In the genomic region with DNA sequence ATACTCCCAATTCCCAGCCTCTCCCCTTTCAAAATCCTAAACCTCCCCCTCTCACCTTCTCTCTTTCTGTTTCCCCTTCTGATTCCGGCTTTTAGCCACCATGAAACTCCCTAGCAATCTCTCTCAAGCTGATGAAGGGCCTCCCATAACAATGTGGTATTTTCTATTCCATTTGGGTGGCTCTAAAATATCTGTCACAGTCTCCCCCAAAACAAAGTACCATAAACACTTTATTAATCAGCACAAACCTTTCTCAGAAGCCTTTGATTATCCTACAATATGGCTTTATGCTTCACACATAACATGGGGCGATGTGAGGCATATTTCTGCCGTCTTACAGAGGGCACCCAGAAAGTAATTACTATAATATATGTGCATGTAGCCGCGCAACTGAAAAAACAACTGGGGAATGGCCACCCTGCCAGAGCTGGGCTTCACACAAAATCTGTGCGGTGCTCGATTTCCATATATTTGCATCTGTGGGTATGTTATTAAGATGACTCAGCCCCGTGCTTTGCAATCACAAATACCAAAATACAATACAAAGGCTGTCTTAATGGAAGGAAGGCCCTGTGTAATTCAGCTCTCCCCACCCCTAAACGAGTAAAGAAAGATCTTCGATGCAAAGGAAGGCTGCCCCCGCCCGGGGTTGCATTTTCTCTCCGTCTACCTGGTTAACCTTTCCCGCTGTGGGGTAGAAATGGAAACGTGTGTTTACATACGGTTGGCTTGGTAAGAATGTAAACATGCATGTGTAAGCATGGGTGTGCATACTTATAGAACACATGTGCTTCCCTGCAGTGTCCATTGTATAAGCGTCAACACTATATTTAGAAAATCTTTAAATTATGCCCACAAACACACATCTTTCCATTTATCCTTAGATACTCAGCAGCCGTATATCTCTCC, we compare ENCODE assay signal across 20 cellular contexts.
DNase-seq lines count a peak whose midpoint lies in the region; ATAC-seq and TF ChIP-seq lines count a peak whose summit lies in the region.
"Had no signal": no experiment of that assay in that cellular context is flagged by ENCODE, and none has a peak within 500 bp of the region (broad histone marks: within the 10 kb centered on the region; RNA-seq: fewer than 3 reads in every experiment).

No MANE protein-coding gene starts in this region.

- DNase-seq in COLO668 (lab: John Stamatoyannopoulos, UW; ENCODE audit: unreplicated experiment) (peak; percentile 56), WTC11 (ENCODE audit: low spot score) (no peak), iPS-NIHi7 (ENCODE audit: extremely low spot score) (peak; percentile 47), amniotic stem cell (lab: John Stamatoyannopoulos, UW) (no peak), endothelial cell (ENCODE audit: low spot score) (no peak)
- no peak for DNase-seq in T-helper 2 cell treated with Interferon-gamma antibody and Interleukin-4, amounts not matched to agents 5 μg/mL and 100 μg/mL, for 36 hours (ENCODE audit: low spot score)
- DNase-seq: activated gamma-delta T cell treated with Interleukin-2 at 50 U/mL for 16 hours; DMS79; gastrocnemius medialis; KG1; left ventricle myocardium superior; NCI-H2171; stimulated activated naive B cell treated with anti-CD40 and anti-IgM and Interleukin-4, amounts not matched to agents 10 μg/mL and 1 μg/mL and 100 μg/mL, for 72 hours had no signal

- H3K27ac Mint-ChIP-seq in WTC11 (peak overlapping the region; percentile 96), endothelial cell (ENCODE audit: unreplicated experiment) (no peak overlapping the region)
- no peak overlapping the region for H3K27ac Mint-ChIP-seq in T-helper 2 cell treated with Interferon-gamma antibody and Interleukin-4, amounts not matched to agents 5 μg/mL and 100 μg/mL, for 36 hours
- H3K27ac Mint-ChIP-seq: CD14-positive monocyte; stimulated activated naive B cell treated with anti-CD40 and anti-IgM and Interleukin-4, amounts not matched to agents 10 μg/mL and 1 μg/mL and 100 μg/mL, for 72 hours had no signal

- H3K27me3 Mint-ChIP-seq in WTC11 (ENCODE audit: low read depth): peaks cover 37% of the 10 kb centered on the region
- peaks cover 21% of the 10 kb centered on the region for H3K27me3 Mint-ChIP-seq in endothelial cell (ENCODE audit: unreplicated experiment)
- H3K27me3 Mint-ChIP-seq in T-helper 2 cell treated with Interferon-gamma antibody and Interleukin-4, amounts not matched to agents 5 μg/mL and 100 μg/mL, for 36 hours (ENCODE audit: low read depth): peaks cover 53% of the 10 kb centered on the region

- CTCF ChIA-PET in HEK293 (lab: Yijun Ruan, JAX) (interaction anchor here (0.6 to 3.4 kb wide), 13 partner anchors 9 to 383 kb away, joined by 3 to 19 read pairs (median 4); no protein-coding TSS in a partner anchor), WTC11 (lab: Charles Lee) (interaction anchor here (0.7 to 5.1 kb wide), 25 partner anchors 7 to 162 kb away, joined by 3 to 54 read pairs (median 4); no protein-coding TSS in a partner anchor)

- H3K9me3 ChIP-seq in HEK293 (ENCODE audit: control insufficient read depth, insufficient read depth, low read depth, low read length): no peaks in the 10 kb centered on the region
- H3K9me3 ChIP-seq: gastrocnemius medialis, pancreas, thyroid gland had no signal

- POLR2A ChIA-PET in HEK293 (lab: Yijun Ruan, JAX): no interaction called here
- POLR2A ChIA-PET in WTC11 (lab: Charles Lee): interaction anchor here (1.1 kb wide), 1 partner anchor 123 kb away, joined by 4 read pairs; no protein-coding TSS in a partner anchor

- no peaks in the 10 kb centered on the region for H3K4me1 ChIP-seq in HEK293 (ENCODE audit: control insufficient read depth, insufficient read depth, low read length)
- H3K4me1 ChIP-seq: pancreas had no signal

- H3K36me3 Mint-ChIP-seq in WTC11 (no peaks in the 10 kb centered on the region), endothelial cell (ENCODE audit: low read depth, unreplicated experiment) (no peaks in the 10 kb centered on the region)
- no peaks in the 10 kb centered on the region for H3K36me3 Mint-ChIP-seq in T-helper 2 cell treated with Interferon-gamma antibody and Interleukin-4, amounts not matched to agents 5 μg/mL and 100 μg/mL, for 36 hours (ENCODE audit: low read depth)
- H3K36me3 Mint-ChIP-seq: CD14-positive monocyte; stimulated activated naive B cell treated with anti-CD40 and anti-IgM and Interleukin-4, amounts not matched to agents 10 μg/mL and 1 μg/mL and 100 μg/mL, for 72 hours had no signal

- no peak for TF ChIP-seq CTCF in HEK293 (tag by site-specific recombination; IDR thresholded peaks at IDR 0.05)
- TF ChIP-seq CTCF in WTC11 (IDR thresholded peaks at IDR 0.05): no peak
- TF ChIP-seq CTCF in endothelial cell (IDR thresholded peaks at IDR 0.05; ENCODE audit: unreplicated experiment): no peak

- H3K9me3 Mint-ChIP-seq in WTC11 (no peaks in the 10 kb centered on the region), endothelial cell (ENCODE audit: unreplicated experiment) (no peaks in the 10 kb centered on the region)
- no peaks in the 10 kb centered on the region for H3K9me3 Mint-ChIP-seq in T-helper 2 cell treated with Interferon-gamma antibody and Interleukin-4, amounts not matched to agents 5 μg/mL and 100 μg/mL, for 36 hours

- no peak overlapping the region for H3K27ac ChIP-seq in HEK293 (ENCODE audit: extremely low read depth, low read depth, low read length)
- H3K27ac ChIP-seq: gastrocnemius medialis, pancreas, thyroid gland had no signal

- peak; percentile 5; the same call in 1 of the 2 replicates for ATAC-seq in WTC11
- ATAC-seq in GM21390 (IDR thresholded peaks at IDR 0.05; ENCODE audit: unreplicated experiment): no peak
- ATAC-seq: sciatic nerve; SK-N-SH treated with all-trans-retinoic acid at 6 μM for 48 hours; stimulated activated naive B cell treated with anti-CD40 and anti-IgM and Interleukin-4, amounts not matched to agents 10 μg/mL and 1 μg/mL and 100 μg/mL, for 72 hours had no signal

- no peaks in the 10 kb centered on the region for H3K36me3 ChIP-seq in HEK293 (ENCODE audit: control insufficient read depth in 2 of 2, insufficient read depth in 1 of 2, low read length in 2 of 2)
- H3K36me3 ChIP-seq: gastrocnemius medialis, pancreas, thyroid gland had no signal

- H3K4me3 ChIP-seq in HEK293 (ENCODE audit: low read depth, low read length): no peak overlapping the region
- H3K4me3 ChIP-seq: gastrocnemius medialis, thyroid gland had no signal

- H3K4me3 Mint-ChIP-seq in WTC11 (peak overlapping the region; percentile 64), endothelial cell (ENCODE audit: unreplicated experiment) (no peak overlapping the region)
- H3K4me3 Mint-ChIP-seq in T-helper 2 cell treated with Interferon-gamma antibody and Interleukin-4, amounts not matched to agents 5 μg/mL and 100 μg/mL, for 36 hours: no peak overlapping the region
- H3K4me3 Mint-ChIP-seq: stimulated activated naive B cell treated with anti-CD40 and anti-IgM and Interleukin-4, amounts not matched to agents 10 μg/mL and 1 μg/mL and 100 μg/mL, for 72 hours had no signal

- peaks cover 75% of the 10 kb centered on the region for H3K4me1 Mint-ChIP-seq in WTC11
- H3K4me1 Mint-ChIP-seq in endothelial cell (ENCODE audit: unreplicated experiment): peaks cover 35% of the 10 kb centered on the region
- H3K4me1 Mint-ChIP-seq in T-helper 2 cell treated with Interferon-gamma antibody and Interleukin-4, amounts not matched to agents 5 μg/mL and 100 μg/mL, for 36 hours (ENCODE audit: low read depth): no peaks in the 10 kb centered on the region

TF ChIP-seq in HEK293, 187 proteins besides CTCF, POLR2A, EP300 and RAD21:
- TF ChIP-seq ZNF621 (tag by site-specific recombination; IDR thresholded peaks at IDR 0.05) (no peak), ZNF670 (tag by site-specific recombination; IDR thresholded peaks at IDR 0.05; ENCODE audit: low read depth) (no peak), ZNF133 (tag by site-specific recombination; IDR thresholded peaks at IDR 0.05) (peak; percentile 9; the same call in 1 of the 2 replicates)

TF ChIP-seq in WTC11, 78 proteins besides CTCF, POLR2A, EP300 and RAD21:
- TF ChIP-seq SP1 (CRISPR knock-in tag; conservative IDR thresholded peaks at IDR 0.05): 0 out of 2 replicates have a peak, but pooled peaks have one; percentile 1
- TF ChIP-seq, protein P1, sequence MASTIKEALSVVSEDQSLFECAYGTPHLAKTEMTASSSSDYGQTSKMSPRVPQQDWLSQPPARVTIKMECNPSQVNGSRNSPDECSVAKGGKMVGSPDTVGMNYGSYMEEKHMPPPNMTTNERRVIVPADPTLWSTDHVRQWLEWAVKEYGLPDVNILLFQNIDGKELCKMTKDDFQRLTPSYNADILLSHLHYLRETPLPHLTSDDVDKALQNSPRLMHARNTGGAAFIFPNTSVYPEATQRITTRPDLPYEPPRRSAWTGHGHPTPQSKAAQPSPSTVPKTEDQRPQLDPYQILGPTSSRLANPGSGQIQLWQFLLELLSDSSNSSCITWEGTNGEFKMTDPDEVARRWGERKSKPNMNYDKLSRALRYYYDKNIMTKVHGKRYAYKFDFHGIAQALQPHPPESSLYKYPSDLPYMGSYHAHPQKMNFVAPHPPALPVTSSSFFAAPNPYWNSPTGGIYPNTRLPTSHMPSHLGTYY (CRISPR knock-in tag; IDR thresholded peaks at IDR 0.05): 0 out of 2 replicates have a peak, but pooled peaks have one; percentile 32
- TF ChIP-seq NFATC4 (CRISPR knock-in tag; IDR thresholded peaks at IDR 0.05): peak; percentile 42; the same call in 1 of the 2 replicates
- no peak for TF ChIP-seq NR1H2 (CRISPR knock-in tag; IDR thresholded peaks at IDR 0.05)
- TF ChIP-seq ETV6 (CRISPR knock-in tag; IDR thresholded peaks at IDR 0.05): 0 out of 2 replicates have a peak, but pooled peaks have one; percentile 1
- TF ChIP-seq, protein P2, sequence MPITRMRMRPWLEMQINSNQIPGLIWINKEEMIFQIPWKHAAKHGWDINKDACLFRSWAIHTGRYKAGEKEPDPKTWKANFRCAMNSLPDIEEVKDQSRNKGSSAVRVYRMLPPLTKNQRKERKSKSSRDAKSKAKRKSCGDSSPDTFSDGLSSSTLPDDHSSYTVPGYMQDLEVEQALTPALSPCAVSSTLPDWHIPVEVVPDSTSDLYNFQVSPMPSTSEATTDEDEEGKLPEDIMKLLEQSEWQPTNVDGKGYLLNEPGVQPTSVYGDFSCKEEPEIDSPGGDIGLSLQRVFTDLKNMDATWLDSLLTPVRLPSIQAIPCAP (CRISPR knock-in tag; IDR thresholded peaks at IDR 0.05): no peak

Comparison
In these comparisons a context has a peak if more than half of its experiments do, and no peak if none do; other contexts are left out.
1. DNase-seq: peak in COLO668 (single experiment) and iPS-NIHi7 (single experiment); none in WTC11 (single experiment), amniotic stem cell (single experiment), endothelial cell (single experiment) and T-helper 2 cell treated with Interferon-gamma antibody and Interleukin-4, amounts not matched to agents 5 μg/mL and 100 μg/mL, for 36 hours (single experiment).